In the genomic region with DNA sequence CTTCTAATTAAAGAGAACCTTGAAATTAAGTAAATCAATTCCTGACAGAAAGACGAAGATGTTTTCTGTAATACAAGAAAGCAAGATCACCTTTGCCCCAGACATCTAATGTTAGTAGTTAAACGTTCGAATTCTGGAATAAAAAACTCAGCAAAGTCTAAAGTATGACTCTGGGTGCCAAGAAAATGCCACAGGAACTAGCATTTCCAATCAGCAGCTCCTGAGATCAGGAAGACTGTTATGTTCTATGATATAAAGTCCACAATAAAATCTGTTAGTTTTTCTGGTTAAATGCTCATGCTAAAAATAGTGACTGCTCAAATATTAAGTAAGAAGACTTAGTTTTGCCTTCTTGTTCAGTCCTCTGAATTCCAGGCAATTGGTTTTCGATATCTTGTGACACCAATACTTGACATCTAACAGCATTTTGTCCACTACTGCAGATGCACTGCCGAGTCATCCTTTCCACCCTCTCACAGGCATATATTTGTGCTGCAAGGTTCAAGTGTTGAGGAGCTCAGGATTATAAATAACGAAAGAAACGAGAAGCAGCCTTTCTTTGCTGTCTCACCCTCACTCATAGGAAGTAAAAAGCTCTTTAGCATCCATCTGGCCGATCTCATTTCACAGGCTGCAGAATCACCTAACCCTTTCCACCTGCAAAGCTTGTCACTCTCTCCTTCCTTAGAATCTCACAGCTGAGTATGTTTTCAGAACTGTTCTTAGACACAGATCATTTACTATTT, we compare ENCODE assay signal across 1 cellular context.
TF ChIP-seq lines count a peak whose summit lies in the region.

No MANE protein-coding gene starts in this region.

TF ChIP-seq in HCT116, 20 proteins besides CTCF, POLR2A, EP300 and RAD21 (continued from another document):
- TF ChIP-seq, protein P1, sequence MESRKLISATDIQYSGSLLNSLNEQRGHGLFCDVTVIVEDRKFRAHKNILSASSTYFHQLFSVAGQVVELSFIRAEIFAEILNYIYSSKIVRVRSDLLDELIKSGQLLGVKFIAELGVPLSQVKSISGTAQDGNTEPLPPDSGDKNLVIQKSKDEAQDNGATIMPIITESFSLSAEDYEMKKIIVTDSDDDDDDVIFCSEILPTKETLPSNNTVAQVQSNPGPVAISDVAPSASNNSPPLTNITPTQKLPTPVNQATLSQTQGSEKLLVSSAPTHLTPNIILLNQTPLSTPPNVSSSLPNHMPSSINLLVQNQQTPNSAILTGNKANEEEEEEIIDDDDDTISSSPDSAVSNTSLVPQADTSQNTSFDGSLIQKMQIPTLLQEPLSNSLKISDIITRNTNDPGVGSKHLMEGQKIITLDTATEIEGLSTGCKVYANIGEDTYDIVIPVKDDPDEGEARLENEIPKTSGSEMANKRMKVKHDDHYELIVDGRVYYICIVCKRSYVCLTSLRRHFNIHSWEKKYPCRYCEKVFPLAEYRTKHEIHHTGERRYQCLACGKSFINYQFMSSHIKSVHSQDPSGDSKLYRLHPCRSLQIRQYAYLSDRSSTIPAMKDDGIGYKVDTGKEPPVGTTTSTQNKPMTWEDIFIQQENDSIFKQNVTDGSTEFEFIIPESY (IDR thresholded peaks at IDR 0.05; ENCODE audit: extremely low read depth, insufficient replicate concordance, low read length): no peak
- TF ChIP-seq, protein P2, sequence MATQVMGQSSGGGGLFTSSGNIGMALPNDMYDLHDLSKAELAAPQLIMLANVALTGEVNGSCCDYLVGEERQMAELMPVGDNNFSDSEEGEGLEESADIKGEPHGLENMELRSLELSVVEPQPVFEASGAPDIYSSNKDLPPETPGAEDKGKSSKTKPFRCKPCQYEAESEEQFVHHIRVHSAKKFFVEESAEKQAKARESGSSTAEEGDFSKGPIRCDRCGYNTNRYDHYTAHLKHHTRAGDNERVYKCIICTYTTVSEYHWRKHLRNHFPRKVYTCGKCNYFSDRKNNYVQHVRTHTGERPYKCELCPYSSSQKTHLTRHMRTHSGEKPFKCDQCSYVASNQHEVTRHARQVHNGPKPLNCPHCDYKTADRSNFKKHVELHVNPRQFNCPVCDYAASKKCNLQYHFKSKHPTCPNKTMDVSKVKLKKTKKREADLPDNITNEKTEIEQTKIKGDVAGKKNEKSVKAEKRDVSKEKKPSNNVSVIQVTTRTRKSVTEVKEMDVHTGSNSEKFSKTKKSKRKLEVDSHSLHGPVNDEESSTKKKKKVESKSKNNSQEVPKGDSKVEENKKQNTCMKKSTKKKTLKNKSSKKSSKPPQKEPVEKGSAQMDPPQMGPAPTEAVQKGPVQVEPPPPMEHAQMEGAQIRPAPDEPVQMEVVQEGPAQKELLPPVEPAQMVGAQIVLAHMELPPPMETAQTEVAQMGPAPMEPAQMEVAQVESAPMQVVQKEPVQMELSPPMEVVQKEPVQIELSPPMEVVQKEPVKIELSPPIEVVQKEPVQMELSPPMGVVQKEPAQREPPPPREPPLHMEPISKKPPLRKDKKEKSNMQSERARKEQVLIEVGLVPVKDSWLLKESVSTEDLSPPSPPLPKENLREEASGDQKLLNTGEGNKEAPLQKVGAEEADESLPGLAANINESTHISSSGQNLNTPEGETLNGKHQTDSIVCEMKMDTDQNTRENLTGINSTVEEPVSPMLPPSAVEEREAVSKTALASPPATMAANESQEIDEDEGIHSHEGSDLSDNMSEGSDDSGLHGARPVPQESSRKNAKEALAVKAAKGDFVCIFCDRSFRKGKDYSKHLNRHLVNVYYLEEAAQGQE (IDR thresholded peaks at IDR 0.05; ENCODE audit: low read depth): no peak
